In genomic region chr5:169147542-169147941, GRCh38 we compare ENCODE assay signal across 19 cellular contexts.
DNase-seq lines count a peak whose midpoint lies in the region; ATAC-seq and TF ChIP-seq lines count a peak whose summit lies in the region.
"Had no signal": no experiment of that assay in that cellular context is flagged by ENCODE, and none has a peak within 500 bp of the region (broad histone marks: within the 10 kb centered on the region; RNA-seq: fewer than 3 reads in every experiment).

No MANE protein-coding gene starts in this region.

- H3K9me3 Mint-ChIP-seq in nephron: no peaks in the 10 kb centered on the region
- H3K9me3 Mint-ChIP-seq: CD4-positive, alpha-beta memory T cell; H9 had no signal

- no peak overlapping the region for H2AFZ ChIP-seq in SK-N-SH (ENCODE audit: low read depth)
- H2AFZ ChIP-seq in GM23248: no peak overlapping the region

- WGBS in SK-N-SH (ENCODE audit: low lambda C conversion rate): 72% methylated on average over 4 of the region's 4 CpGs
- 90 to 91% methylated on average over 4 of the region's 4 CpGs for WGBS in GM23248 (ENCODE audit: low coverage in 1 of 2, low lambda C conversion rate in 2 of 2, missing lambda C conversion rate in 2 of 2), 2 experiments

- peaks cover 0 to 63% of the 10 kb centered on the region in 2 experiments; a peak in 2 of 4 replicates for H3K4me1 ChIP-seq in SK-N-SH (ENCODE audit: control insufficient read depth in 1 of 2, insufficient read depth in 2 of 2, low read depth in 1 of 2, low read length in 1 of 2)
- H3K4me1 ChIP-seq in GM23248 (ENCODE audit: insufficient read depth): peaks cover 12% of the 10 kb centered on the region; the same call in 1 of the 2 replicates

- peaks cover 45% of the 10 kb centered on the region for H3K4me1 Mint-ChIP-seq in nephron
- H3K4me1 Mint-ChIP-seq: CD14-positive monocyte; CD4-positive, alpha-beta memory T cell had no signal

- peaks cover 8% of the 10 kb centered on the region for H3K27me3 Mint-ChIP-seq in nephron (ENCODE audit: low read depth)

- H3K27me3 ChIP-seq in SK-N-SH (ENCODE audit: insufficient read depth) (no peaks in the 10 kb centered on the region), GM23248 (replicated peaks; ENCODE audit: insufficient read depth) (no peaks in the 10 kb centered on the region)
- H3K27me3 ChIP-seq: BLaER1 had no signal

- TF ChIP-seq RAD21 in SK-N-SH (IDR thresholded peaks at IDR 0.05; ENCODE audit: low read length): no peak; the same call in 1 of the 2 replicates

- no peaks in the 10 kb centered on the region for H3K9me3 ChIP-seq in SK-N-SH
- H3K9me3 ChIP-seq in GM23248 (ENCODE audit: low read depth): no peaks in the 10 kb centered on the region
- H3K9me3 ChIP-seq: A549, BLaER1 had no signal

- H3K4me2 ChIP-seq in SK-N-SH: no peak overlapping the region
- no peak overlapping the region for H3K4me2 ChIP-seq in GM23248 (ENCODE audit: unreplicated experiment)
- H3K4me2 ChIP-seq: A549, BLaER1 had no signal

- no peaks in the 10 kb centered on the region for H3K36me3 Mint-ChIP-seq in nephron (ENCODE audit: low read depth)
- H3K36me3 Mint-ChIP-seq: CD14-positive monocyte; CD4-positive, alpha-beta memory T cell had no signal

- H3K9me2 ChIP-seq in SK-N-SH: no peaks in the 10 kb centered on the region
- H3K9me2 ChIP-seq in GM23248 (ENCODE audit: insufficient read depth): no peaks in the 10 kb centered on the region

- H3K79me2 ChIP-seq in SK-N-SH (ENCODE audit: insufficient read depth) (peaks cover 3% of the 10 kb centered on the region; the same call in 1 of the 2 replicates), GM23248 (ENCODE audit: insufficient read depth) (peaks cover 17% of the 10 kb centered on the region; the same call in 1 of the 2 replicates)

- in situ Hi-C loops in GM23248 (cut with MboI): no loop called here

- POLR2A ChIA-PET in SK-N-SH (lab: Yijun Ruan, JAX): interaction anchor here (0.7 to 2.9 kb wide), 2 partner anchors 48 to 151 kb away, joined by 3 to 13 read pairs; no protein-coding TSS in a partner anchor

- no peak overlapping the region for H3K4me3 ChIP-seq in SK-N-SH (ENCODE audit: low read depth in 2 of 2, low read length in 1 of 2)
- no peak overlapping the region for H3K4me3 ChIP-seq in GM23248
- H3K4me3 ChIP-seq: A549, BLaER1 had no signal

- no peak overlapping the region for H3K9ac ChIP-seq in SK-N-SH
- no peak overlapping the region for H3K9ac ChIP-seq in GM23248
- H3K9ac ChIP-seq: BLaER1 had no signal

- peak overlapping the region in 1 of 2 experiments; percentile 97; a peak in 2 of 4 replicates for H3K27ac ChIP-seq in SK-N-SH (ENCODE audit: low read depth in 2 of 2, low read length in 1 of 2)
- no peak overlapping the region for H3K27ac ChIP-seq in GM23248
- H3K27ac ChIP-seq: 22Rv1, A549, BLaER1, HL-60 had no signal

- CTCF ChIA-PET in SK-N-SH (lab: Yijun Ruan, JAX): interaction anchor here (0.6 to 10.1 kb wide), 12 partner anchors 30 to 400 kb away, joined by 3 to 97 read pairs (median 6); no protein-coding TSS in a partner anchor

- no peak overlapping the region for H3K4me3 Mint-ChIP-seq in nephron
- H3K4me3 Mint-ChIP-seq: CD14-positive monocyte; CD4-positive, alpha-beta memory T cell; H9 had no signal

- no peak for ATAC-seq in SK-N-SH treated with all-trans-retinoic acid at 6 μM for 48 hours
- ATAC-seq: A549 had no signal

- no peak for DNase-seq in SK-N-SH
- DNase-seq in NCI-H524 (lab: John Stamatoyannopoulos, UW): peak; percentile 92 to 95
- DNase-seq in amniotic epithelial cell (ENCODE audit: low read depth): peak; percentile 49
- no peak for DNase-seq in HK-2 (ENCODE audit: unreplicated experiment)
- no peak for DNase-seq in GM23248
- no peak for DNase-seq in activated gamma-delta T cell (lab: John Stamatoyannopoulos, UW)
- DNase-seq: AML-193; CD4-positive, alpha-beta memory T cell; DMS153; DMS79; GDM1; H9 had no signal

- no peaks in the 10 kb centered on the region for H4K20me1 ChIP-seq in SK-N-SH (ENCODE audit: insufficient read depth)
- no peaks in the 10 kb centered on the region for H4K20me1 ChIP-seq in GM23248 (ENCODE audit: insufficient read depth)
- H4K20me1 ChIP-seq: BLaER1 had no signal

- H3K27ac Mint-ChIP-seq in nephron: peak overlapping the region in 2 of 3 experiments; percentile 59 to 78

- no peaks in the 10 kb centered on the region for H3F3A ChIP-seq in SK-N-SH (replicated peaks; ENCODE audit: insufficient read depth)
- H3F3A ChIP-seq in GM23248 (ENCODE audit: insufficient read depth): peaks cover 6% of the 10 kb centered on the region; the same call in 1 of the 2 replicates

- no peak for TF ChIP-seq CTCF in SK-N-SH (IDR thresholded peaks at IDR 0.05)
- TF ChIP-seq CTCF in nephron (IDR thresholded peaks at IDR 0.05; ENCODE audit: unreplicated experiment in 3 of 3): no peak

- H3K36me3 ChIP-seq in SK-N-SH (replicated peaks in 1 of 2; ENCODE audit: control insufficient read depth in 1 of 2, insufficient read depth in 2 of 2, low read length in 1 of 2) (peaks cover 0 to 4% of the 10 kb centered on the region in 2 experiments), GM23248 (ENCODE audit: low read depth) (no peaks in the 10 kb centered on the region)
- H3K36me3 ChIP-seq: BLaER1 had no signal

- 0 out of 4 replicates have a peak, but pooled peaks of 1 of the 2 experiments have one; percentile 28 for TF ChIP-seq EP300 in SK-N-SH (IDR thresholded peaks at IDR 0.05; ENCODE audit: borderline replicate concordance in 1 of 2, low read depth in 1 of 2, low read length in 1 of 2)

TF ChIP-seq in SK-N-SH, 30 proteins besides CTCF, POLR2A, EP300 and RAD21:
- TF ChIP-seq RXRA (IDR thresholded peaks at IDR 0.05; ENCODE audit: borderline replicate concordance, low read depth) (no peak), MXI1 (IDR thresholded peaks at IDR 0.05; ENCODE audit: low read depth, low read length) (0 out of 2 replicates have a peak, but pooled peaks have one; percentile 16), NRF1 (IDR thresholded peaks at IDR 0.05; ENCODE audit: low read depth, low read length) (no peak)

TF ChIP-seq in SK-N-SH treated with all-trans-retinoic acid at 6 μM for 48 hours, 23 proteins besides CTCF, POLR2A, EP300 and RAD21:
- no peak for TF ChIP-seq POU6F1 (CRISPR knock-in tag; IDR thresholded peaks at IDR 0.05; ENCODE audit: borderline replicate concordance, low read depth)
- TF ChIP-seq PATZ1 (CRISPR knock-in tag; IDR thresholded peaks at IDR 0.05; ENCODE audit: borderline replicate concordance): no peak
- TF ChIP-seq ZNF70 (CRISPR knock-in tag; IDR thresholded peaks at IDR 0.05): no peak
- TF ChIP-seq CREB5 (CRISPR knock-in tag; IDR thresholded peaks at IDR 0.05; ENCODE audit: low read depth): no peak
- TF ChIP-seq ZC3H10 (CRISPR knock-in tag; IDR thresholded peaks at IDR 0.05): no peak
- TF ChIP-seq RARB (CRISPR knock-in tag; IDR thresholded peaks at IDR 0.05): no peak
- TF ChIP-seq ARNTL (CRISPR knock-in tag; IDR thresholded peaks at IDR 0.05; ENCODE audit: borderline replicate concordance, low read depth): no peak
- no peak for TF ChIP-seq GLIS3 (CRISPR knock-in tag; IDR thresholded peaks at IDR 0.05)
- no peak for TF ChIP-seq BACH2 (CRISPR knock-in tag; IDR thresholded peaks at IDR 0.05; ENCODE audit: borderline replicate concordance)
- no peak for TF ChIP-seq TCF4 (CRISPR knock-in tag; IDR thresholded peaks at IDR 0.05; ENCODE audit: borderline replicate concordance)
TF ChIP-seq in SK-N-SH treated with all-trans-retinoic acid at 6 μM for 48 hours: peak in this region for 0.

Comparison
In these comparisons a context has a peak if more than half of its experiments do, and no peak if none do; other contexts are left out.
1. DNase-seq: peak in NCI-H524 (2 of 2) and amniotic epithelial cell (single experiment); none in SK-N-SH (single experiment), HK-2 (single experiment), GM23248 (single experiment) and activated gamma-delta T cell (single experiment).